2 cellular contexts compared by ENCODE assay signal in genomic region chr1:160373696-160374095, GRCh38.
TF ChIP-seq lines count a peak whose summit lies in the region.

No MANE protein-coding gene starts in this region.

TF ChIP-seq in GM12878, 131 proteins besides CTCF, POLR2A, EP300 and RAD21:
- TF ChIP-seq CEBPZ (IDR thresholded peaks at IDR 0.05; ENCODE audit: low read depth, low read length), result no peak
- no peak for TF ChIP-seq ZNF24 (IDR thresholded peaks at IDR 0.05)
- TF ChIP-seq E2F8 (IDR thresholded peaks at IDR 0.05; ENCODE audit: low read depth, partially characterized antibody), result no peak
- TF ChIP-seq ZNF622 (IDR thresholded peaks at IDR 0.05), result no peak
- TF ChIP-seq REST (IDR thresholded peaks at IDR 0.05; ENCODE audit: low read depth, low read length), result peak; percentile 61; the same call in 1 of the 2 replicates
- TF ChIP-seq NR2C1 (IDR thresholded peaks at IDR 0.05), result no peak
- TF ChIP-seq KDM1A (IDR thresholded peaks at IDR 0.05; ENCODE audit: borderline replicate concordance), result no peak

TF ChIP-seq in HEK293T, 16 proteins besides CTCF, POLR2A, EP300 and RAD21:
- TF ChIP-seq ARNT (IDR thresholded peaks at IDR 0.05) (no peak), FOXA1 (IDR thresholded peaks at IDR 0.05) (no peak), LEF1 (IDR thresholded peaks at IDR 0.05; ENCODE audit: borderline replicate concordance) (no peak), ELF4 (IDR thresholded peaks at IDR 0.05) (no peak), HDGF (IDR thresholded peaks at IDR 0.05; ENCODE audit: borderline replicate concordance) (no peak), NFRKB (IDR thresholded peaks at IDR 0.05) (no peak), FOXK2 (IDR thresholded peaks at IDR 0.05) (no peak), CTBP1 (IDR thresholded peaks at IDR 0.05; ENCODE audit: borderline replicate concordance) (no peak), ZNF384 (IDR thresholded peaks at IDR 0.05) (no peak), SP1 (IDR thresholded peaks at IDR 0.05) (no peak), BHLHE40 (IDR thresholded peaks at IDR 0.05; ENCODE audit: borderline replicate concordance) (no peak), L3MBTL2 (conservative IDR thresholded peaks at IDR 0.05) (no peak), FOXM1 (IDR thresholded peaks at IDR 0.05; ENCODE audit: borderline replicate concordance) (no peak)
TF ChIP-seq in HEK293T: peak in this region for 0.
